In the genomic region with DNA sequence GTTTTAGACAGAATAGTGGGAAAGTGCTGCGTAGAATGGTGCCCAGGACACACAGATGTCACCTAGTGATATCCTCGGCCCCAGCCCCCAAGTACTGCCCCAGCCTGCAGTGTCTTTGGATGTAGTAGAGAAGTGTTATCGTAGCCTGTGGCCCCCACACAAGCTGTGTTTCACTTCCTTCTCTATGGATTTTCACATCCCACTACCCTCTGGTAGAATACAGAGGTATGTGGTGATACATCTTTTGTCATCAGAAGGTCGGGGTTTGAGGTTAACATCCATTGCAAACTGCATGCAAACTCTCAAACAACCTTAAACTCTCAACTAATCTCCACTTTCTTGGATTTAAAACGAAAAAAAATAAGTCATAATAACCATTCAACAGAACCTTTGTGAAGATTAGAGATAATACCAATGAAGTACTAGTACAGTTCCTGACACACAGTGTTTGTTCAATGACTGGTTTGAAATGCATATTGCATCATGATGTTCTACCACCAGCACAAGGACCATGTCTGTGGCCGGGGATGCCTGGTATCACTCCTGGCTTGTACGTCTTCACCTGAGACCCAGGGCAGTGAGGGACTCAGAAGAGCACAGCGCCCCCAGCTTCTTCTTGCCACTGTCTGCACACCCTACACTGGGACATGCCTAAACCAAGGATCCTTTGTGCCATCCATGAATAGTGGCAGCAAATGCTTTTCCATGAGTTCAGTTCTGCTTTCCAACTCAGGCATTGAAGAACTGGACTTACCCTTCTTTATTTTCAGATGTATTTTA, we compare ENCODE assay signal across 24 cellular contexts.
"Had no signal": no experiment of that assay in that cellular context is flagged by ENCODE, and none has a peak within 500 bp of the region (broad histone marks: within the 10 kb centered on the region; RNA-seq: fewer than 3 reads in every experiment).

No MANE protein-coding gene starts in this region.

- H3K4me2 ChIP-seq: neural progenitor cell had no signal

- H3K9ac ChIP-seq: neural progenitor cell had no signal

- H3K4me1 Mint-ChIP-seq: activated naive CD4-positive, alpha-beta T cell treated with anti-CD3 and anti-CD28 coated beads, Interleukin-2, amount 10 ng/mL, durations not matched to agents 7 days and 5 days; naive thymus-derived CD4-positive, alpha-beta T cell; neural progenitor cell; stimulated activated naive CD8-positive, alpha-beta T cell treated with anti-CD3 and anti-CD28 coated beads, Interleukin-15, amount 100 ng/mL, for 72 hours had no signal

- H3K9me3 ChIP-seq: prostate gland, suprapubic skin, vagina had no signal

- H2AFZ ChIP-seq: neural progenitor cell had no signal

- H3K36me3 ChIP-seq: breast epithelium, esophagus muscularis mucosa, gastroesophageal sphincter, prostate gland, right atrium auricular region, suprapubic skin, vagina had no signal

- DNase-seq: activated CD4-positive, alpha-beta T cell treated with anti-CD3 and anti-CD28 coated beads, Interleukin-2, amount 50 U/mL, for 1 hour; activated CD8-positive, alpha-beta memory T cell treated with anti-CD3 and anti-CD28 coated beads, Interleukin-2, amount 50 U/mL, for 4 hours; activated effector memory CD4-positive, alpha-beta T cell treated with Interleukin-2 at 50 U/mL for 16 hours; activated naive CD4-positive, alpha-beta T cell treated with anti-CD3 and anti-CD28 coated beads, Interleukin-2, amount 10 ng/mL, durations not matched to agents 7 days and 5 days; activated T-cell treated with anti-CD3 and anti-CD28 coated beads, Interleukin-2, amount 50 U/mL, for 4 hours; aorta; cortex of kidney; mesenchymal stem cell; naive thymus-derived CD4-positive, alpha-beta T cell; stimulated activated CD4-positive, alpha-beta T cell treated with anti-CD3 and anti-CD28 coated beads, Interleukin-15, amount 100 ng/mL, for 24 hours; stimulated activated CD4-positive, alpha-beta T cell treated with anti-CD3 and anti-CD28 coated beads, Interleukin-2, amount 100 ng/mL, for 48 hours; stimulated activated naive CD8-positive, alpha-beta T cell treated with anti-CD3 and anti-CD28 coated beads, Interleukin-15, amount 100 ng/mL, for 72 hours; T-helper 9 cell; trophoblast cell had no signal

- H3K4me1 ChIP-seq: breast epithelium, esophagus muscularis mucosa, gastroesophageal sphincter, neural progenitor cell, prostate gland, right atrium auricular region, suprapubic skin, vagina had no signal

- H3K4me3 ChIP-seq: breast epithelium, esophagus muscularis mucosa, gastroesophageal sphincter, neural progenitor cell, prostate gland, right atrium auricular region, skin epidermis, suprapubic skin, vagina had no signal

- ATAC-seq: activated CD4-positive, CD25-positive, alpha-beta regulatory T cell treated with anti-CD3 and anti-CD28 coated beads, Interleukin-2, amount 50 U/mL, for 24 hours; activated T-cell treated with anti-CD3 and anti-CD28 coated beads, Interleukin-2, amount 50 U/mL, for 4 hours; gastroesophageal sphincter; naive thymus-derived CD4-positive, alpha-beta T cell; stimulated activated naive CD8-positive, alpha-beta T cell treated with anti-CD3 and anti-CD28 coated beads, Interleukin-15, amount 100 ng/mL, for 72 hours had no signal

- H3K27me3 ChIP-seq: breast epithelium, esophagus muscularis mucosa, gastroesophageal sphincter, neural progenitor cell, right atrium auricular region, suprapubic skin, vagina had no signal

- H3K27me3 Mint-ChIP-seq: activated naive CD4-positive, alpha-beta T cell treated with anti-CD3 and anti-CD28 coated beads, Interleukin-2, amount 10 ng/mL, durations not matched to agents 7 days and 5 days had no signal

- H3K27ac ChIP-seq: breast epithelium, esophagus muscularis mucosa, gastroesophageal sphincter, neural progenitor cell, prostate gland, right atrium auricular region, skin epidermis, suprapubic skin, vagina had no signal

- H3K36me3 Mint-ChIP-seq: activated naive CD4-positive, alpha-beta T cell treated with anti-CD3 and anti-CD28 coated beads, Interleukin-2, amount 10 ng/mL, durations not matched to agents 7 days and 5 days; naive thymus-derived CD4-positive, alpha-beta T cell had no signal

- H3K9me3 Mint-ChIP-seq: activated naive CD4-positive, alpha-beta T cell treated with anti-CD3 and anti-CD28 coated beads, Interleukin-2, amount 10 ng/mL, durations not matched to agents 7 days and 5 days had no signal

- H3K27ac Mint-ChIP-seq: activated naive CD4-positive, alpha-beta T cell treated with anti-CD3 and anti-CD28 coated beads, Interleukin-2, amount 10 ng/mL, durations not matched to agents 7 days and 5 days; naive thymus-derived CD4-positive, alpha-beta T cell; neural progenitor cell; stimulated activated naive CD8-positive, alpha-beta T cell treated with anti-CD3 and anti-CD28 coated beads, Interleukin-15, amount 100 ng/mL, for 72 hours had no signal

- H3K4me3 Mint-ChIP-seq: activated naive CD4-positive, alpha-beta T cell treated with anti-CD3 and anti-CD28 coated beads, Interleukin-2, amount 10 ng/mL, durations not matched to agents 7 days and 5 days; activated T-cell treated with anti-CD3 and anti-CD28 coated beads, Interleukin-2, amount 50 U/mL, for 4 hours; naive thymus-derived CD4-positive, alpha-beta T cell; neural progenitor cell; stimulated activated naive CD8-positive, alpha-beta T cell treated with anti-CD3 and anti-CD28 coated beads, Interleukin-15, amount 100 ng/mL, for 72 hours had no signal
